In genomic region chr20:40892642-40893041, GRCh38 we compare ENCODE assay signal across 19 cellular contexts.
DNase-seq lines count a peak whose midpoint lies in the region; ATAC-seq and TF ChIP-seq lines count a peak whose summit lies in the region.
"Had no signal": no experiment of that assay in that cellular context is flagged by ENCODE, and none has a peak within 500 bp of the region (broad histone marks: within the 10 kb centered on the region; RNA-seq: fewer than 3 reads in every experiment).

No MANE protein-coding gene starts in this region.

- H3K79me2 ChIP-seq in Karpas-422 (ENCODE audit: low read length) (no peaks in the 10 kb centered on the region), SK-N-SH (ENCODE audit: insufficient read depth) (no peaks in the 10 kb centered on the region)

- CTCF ChIA-PET in SK-N-SH (lab: Yijun Ruan, JAX) = interaction anchor here (0.8 to 6.0 kb wide), 4 partner anchors 27 to 70 kb away, joined by 3 to 36 read pairs (median 12); no protein-coding TSS in a partner anchor

- TF ChIP-seq CTCF in SK-N-SH (IDR thresholded peaks at IDR 0.05) (no peak; the same call in 1 of the 2 replicates), prostate gland (IDR thresholded peaks at IDR 0.05) (peak in 1 of 4 experiments; percentile 7)

- H3K27ac ChIP-seq in Karpas-422 (ENCODE audit: low read length) (no peak overlapping the region), SK-N-SH (ENCODE audit: low read depth in 2 of 2, low read length in 1 of 2) (no peak overlapping the region), prostate gland (no peak overlapping the region)
- H3K27ac ChIP-seq: breast epithelium, SK-N-MC, tibial artery had no signal

- TF ChIP-seq EP300 in SK-N-SH (IDR thresholded peaks at IDR 0.05; ENCODE audit: borderline replicate concordance in 1 of 2, low read depth in 1 of 2, low read length in 1 of 2) = no peak

- peak; percentile 9 for DNase-seq in NCI-H2227 treated with DMSO at 0.1 percent for 48 hours (lab: John Stamatoyannopoulos, UW)
- no peak for DNase-seq in NCI-H2227 (lab: John Stamatoyannopoulos, UW; ENCODE audit: unreplicated experiment)
- DNase-seq in Karpas-422 = peak; percentile 83
- DNase-seq in SK-N-SH = no peak
- DNase-seq in prostate gland (ENCODE audit: low spot score) = peak; percentile 35
- no peak for DNase-seq in T1000 (lab: John Stamatoyannopoulos, UW)
- no peak for DNase-seq in NCI-H345 (lab: John Stamatoyannopoulos, UW)
- DNase-seq: activated CD4-positive, alpha-beta T cell treated with anti-CD3 and anti-CD28 coated beads for 36 hours; foreskin fibroblast; hypothalamus; kidney glomerular epithelial cell; NCI-H1092; NCI-H2081 treated with DMSO at 0.1 percent for 48 hours; NK-92 treated with Interleukin-12 subunit alpha and Interleukin-12 subunit beta, amount 100 ng/mL, for 24 hours; stimulated activated CD4-positive, alpha-beta T cell treated with anti-CD3 and anti-CD28 coated beads, Interleukin-12 subunit alpha, Interleukin-12 subunit beta, amount 100 ng/mL, for 4 hours had no signal

- H3K36me3 ChIP-seq in Karpas-422 (ENCODE audit: insufficient read depth, low read length) (no peaks in the 10 kb centered on the region), SK-N-SH (replicated peaks in 1 of 2; ENCODE audit: control insufficient read depth in 1 of 2, insufficient read depth in 2 of 2, low read length in 1 of 2) (no peaks in the 10 kb centered on the region), prostate gland (no peaks in the 10 kb centered on the region)
- H3K36me3 ChIP-seq: breast epithelium, tibial artery had no signal

- no peaks in the 10 kb centered on the region for H3K9me3 ChIP-seq in Karpas-422 (ENCODE audit: low read length)
- no peaks in the 10 kb centered on the region for H3K9me3 ChIP-seq in SK-N-SH
- no peaks in the 10 kb centered on the region for H3K9me3 ChIP-seq in prostate gland
- H3K9me3 ChIP-seq: breast epithelium, tibial artery had no signal

- POLR2A ChIA-PET in SK-N-SH (lab: Yijun Ruan, JAX) = no interaction called here

- peak; percentile 23; the same call in 1 of the 2 replicates for TF ChIP-seq RAD21 in SK-N-SH (IDR thresholded peaks at IDR 0.05; ENCODE audit: low read length)

- no peak overlapping the region for H3K4me2 ChIP-seq in Karpas-422 (ENCODE audit: low read depth, low read length, poor library complexity, severe bottlenecking)
- H3K4me2 ChIP-seq in SK-N-SH = no peak overlapping the region

- H4K20me1 ChIP-seq in Karpas-422 (ENCODE audit: insufficient read depth, low read depth, low read length) = no peaks in the 10 kb centered on the region
- H4K20me1 ChIP-seq in SK-N-SH (ENCODE audit: insufficient read depth) = no peaks in the 10 kb centered on the region

- WGBS in SK-N-SH (ENCODE audit: low lambda C conversion rate) = 56% methylated on average over 2 of the region's 2 CpGs
- WGBS in prostate gland = 20% methylated on average over 2 of the region's 2 CpGs

- H2AFZ ChIP-seq in Karpas-422 (ENCODE audit: low read length) (no peak overlapping the region), SK-N-SH (ENCODE audit: low read depth) (no peak overlapping the region)

- no peak for TF ChIP-seq POLR2A in prostate gland (IDR thresholded peaks at IDR 0.05)

- intact Hi-C loops in prostate gland (cut with DNase I) = no loop called here

- H3K9me2 ChIP-seq in Karpas-422 (replicated peaks; ENCODE audit: insufficient read depth, low read length) (no peaks in the 10 kb centered on the region), SK-N-SH (no peaks in the 10 kb centered on the region)

- peaks cover 38% of the 10 kb centered on the region for H3K4me1 ChIP-seq in Karpas-422 (ENCODE audit: low read length)
- peaks cover 0 to 17% of the 10 kb centered on the region in 2 experiments; a peak in 2 of 4 replicates for H3K4me1 ChIP-seq in SK-N-SH (ENCODE audit: control insufficient read depth in 1 of 2, insufficient read depth in 2 of 2, low read depth in 1 of 2, low read length in 1 of 2)
- no peaks in the 10 kb centered on the region for H3K4me1 ChIP-seq in prostate gland (replicated peaks)
- H3K4me1 ChIP-seq: breast epithelium, tibial artery had no signal

- H3F3A ChIP-seq in SK-N-SH (replicated peaks; ENCODE audit: insufficient read depth) = no peaks in the 10 kb centered on the region

- H3K27me3 ChIP-seq in Karpas-422 (ENCODE audit: low read length) (no peaks in the 10 kb centered on the region), SK-N-SH (ENCODE audit: insufficient read depth) (0 out of 2 replicates have a peak, but pooled peaks cover 3% of the 10 kb centered on the region), prostate gland (replicated peaks; ENCODE audit: insufficient read depth) (no peaks in the 10 kb centered on the region)
- H3K27me3 ChIP-seq: breast epithelium had no signal

- H3K9ac ChIP-seq in Karpas-422 (ENCODE audit: low read length) = no peak overlapping the region
- H3K9ac ChIP-seq in SK-N-SH = no peak overlapping the region

- ATAC-seq in HG03095 (IDR thresholded peaks at IDR 0.05; ENCODE audit: unreplicated experiment) = no peak
- ATAC-seq: activated CD4-positive, alpha-beta T cell treated with anti-CD3 and anti-CD28 coated beads for 36 hours had no signal

- H3K4me3 ChIP-seq in Karpas-422 (ENCODE audit: low read length) = no peak overlapping the region
- no peak overlapping the region for H3K4me3 ChIP-seq in SK-N-SH (ENCODE audit: low read depth in 2 of 2, low read length in 1 of 2)
- H3K4me3 ChIP-seq in prostate gland = no peak overlapping the region
- H3K4me3 ChIP-seq: breast epithelium, SK-N-MC, tibial artery had no signal

TF ChIP-seq in SK-N-SH, 30 proteins besides CTCF, POLR2A, EP300 and RAD21:
- TF ChIP-seq YY1 (IDR thresholded peaks at IDR 0.05; ENCODE audit: low read depth) = no peak
- no peak for TF ChIP-seq SIN3A (IDR thresholded peaks at IDR 0.05; ENCODE audit: borderline replicate concordance, low read depth, low read length)
- no peak; the same call in 1 of the 2 replicates for TF ChIP-seq SMC3 (IDR thresholded peaks at IDR 0.05; ENCODE audit: low read depth, low read length)

Comparison
In these comparisons a context has a peak if more than half of its experiments do, and no peak if none do; other contexts are left out.
1. DNase-seq: peak in NCI-H2227 treated with DMSO at 0.1 percent for 48 hours (single experiment), Karpas-422 (single experiment) and prostate gland (single experiment); none in NCI-H2227 (single experiment), SK-N-SH (single experiment), T1000 (single experiment) and NCI-H345 (single experiment).